30 cellular contexts compared by ENCODE assay signal in the genomic region with DNA sequence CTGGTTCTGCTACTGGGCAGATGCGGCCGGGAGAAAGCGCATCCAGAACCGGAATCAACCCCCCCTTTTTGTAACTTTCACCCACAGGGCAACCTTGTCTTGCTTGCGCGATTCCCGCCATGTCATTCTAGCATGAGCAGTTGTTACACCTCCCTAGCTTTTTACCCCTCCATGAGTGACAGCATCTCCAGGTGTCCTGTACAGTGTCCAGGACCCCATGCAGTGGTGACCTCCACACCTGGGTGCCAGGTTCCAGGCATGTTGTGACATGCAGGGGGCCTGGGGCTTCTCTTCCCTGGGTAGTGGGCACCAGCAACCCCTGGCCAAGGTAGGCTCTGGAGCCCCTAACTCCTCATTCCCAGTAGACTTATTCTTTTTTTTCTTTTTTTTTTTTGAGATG. TPM values are rescaled to one million over a fixed set of nuclear protein-coding genes. Genes with fewer than 3 reads are reported as not detected.
DNase-seq lines count a peak whose midpoint lies in the region; ATAC-seq, FAIRE-seq and TF ChIP-seq lines count a peak whose summit lies in the region.
"Had no signal": no experiment of that assay in that cellular context is flagged by ENCODE, and none has a peak within 500 bp of the region (broad histone marks: within the 10 kb centered on the region; RNA-seq: fewer than 3 reads in every experiment).

No MANE protein-coding gene starts in this region.

- in situ Hi-C loops in GM12878 (cut with MboI) = loop anchor here (5.0 kb wide), 1 partner anchor 421 kb away; no protein-coding TSS in a partner anchor

- no peak for FAIRE-seq in GM12878 (lab: Jason Lieb, UNC)
- FAIRE-seq: colon had no signal

- no peak for TF ChIP-seq RAD21 in GM12878 (IDR thresholded peaks at IDR 0.05; ENCODE audit: insufficient read depth, low read depth, low read length)

- no peak overlapping the region for H3K9ac ChIP-seq in GM12878 (ENCODE audit: control insufficient read depth, insufficient read depth, low read length)

- TSS peak; percentile 13 for BruUV-seq in GM12878 (replicated peaks; lab: Mats Ljungman, UMichigan)

- no peaks in the 10 kb centered on the region; the same call in 1 of the 2 replicates for H4K20me1 ChIP-seq in GM12878 (ENCODE audit: control insufficient read depth, insufficient read depth)

- H3K27ac Mint-ChIP-seq in nephron progenitor cell = peak overlapping the region; percentile 39
- no peak overlapping the region for H3K27ac Mint-ChIP-seq in CD4-positive, alpha-beta T cell
- H3K27ac Mint-ChIP-seq: activated naive CD8-positive, alpha-beta T cell treated with anti-CD3 and anti-CD28 coated beads for 36 hours; B cell; GM23338 had no signal

- H3K36me3 ChIP-seq in GM12878 (ENCODE audit: control insufficient read depth in 2 of 2, insufficient read depth in 2 of 2, low read length in 1 of 2) (peaks cover 4 to 12% of the 10 kb centered on the region in 2 experiments; a peak in 3 of 4 replicates), esophagus squamous epithelium (peaks cover 0 to 35% (median 0%) of the 10 kb centered on the region in 3 donors)
- H3K36me3 ChIP-seq: breast epithelium, prostate gland, right lobe of liver, transverse colon had no signal

- ATAC-seq in GM12878 (no peak), HG03442 (IDR thresholded peaks at IDR 0.05; ENCODE audit: unreplicated experiment) (no peak)
- no peak for ATAC-seq in CD4-positive, alpha-beta T cell (ENCODE audit: poor library complexity)

- H3K27ac ChIP-seq in GM12878 (ENCODE audit: control insufficient read depth, insufficient read depth) (no peak overlapping the region), esophagus squamous epithelium (no peak overlapping the region)
- H3K27ac ChIP-seq in CD4-positive, alpha-beta T cell (ENCODE audit: low read depth, low read length) = no peak overlapping the region
- H3K27ac ChIP-seq: breast epithelium, prostate gland, right lobe of liver, transverse colon had no signal

- H3K27me3 ChIP-seq in GM12878 (replicated peaks in 1 of 2; ENCODE audit: control insufficient read depth in 2 of 2, insufficient read depth in 2 of 2, low read length in 1 of 2) = no peaks in the 10 kb centered on the region
- H3K27me3 ChIP-seq in esophagus squamous epithelium = no peaks in the 10 kb centered on the region
- H3K27me3 ChIP-seq in CD4-positive, alpha-beta T cell (ENCODE audit: control insufficient read depth, insufficient read depth, low read length) = no peaks in the 10 kb centered on the region
- H3K27me3 ChIP-seq: breast epithelium, right lobe of liver, transverse colon had no signal

- TF ChIP-seq POLR2A in GM12878 (IDR thresholded peaks at IDR 0.05; ENCODE audit: low read depth, low read length) = no peak
- no peak for TF ChIP-seq POLR2A in esophagus squamous epithelium (IDR thresholded peaks at IDR 0.05)

- H3K4me2 ChIP-seq in GM12878 (ENCODE audit: control insufficient read depth, insufficient read depth) = no peak overlapping the region
- H3K4me2 ChIP-seq: GM23338 had no signal

- RAD21 ChIA-PET in GM12878 (lab: Charles Lee; ENCODE audit: unreplicated experiment) = interaction anchor here (0.6 to 5.9 kb wide), 8 partner anchors 42 to 419 kb away, joined by 3 to 66 read pairs (median 7); no protein-coding TSS in a partner anchor

- CTCF ChIA-PET in GM12878 (lab: Yijun Ruan, JAX) = interaction anchor here (0.6 to 7.7 kb wide), 17 partner anchors 9 to 792 kb away, joined by 3 to 124 read pairs (median 5); partner anchors contain the start of genes CENPO and PTRHD1
- CTCF ChIA-PET in CD4-positive, alpha-beta T cell (lab: Charles Lee) = interaction anchor here (0.6 to 5.3 kb wide), 4 partner anchors 118 to 437 kb away, joined by 3 to 83 read pairs (median 7); no protein-coding TSS in a partner anchor

- H3K4me3 Mint-ChIP-seq in nephron progenitor cell = no peak overlapping the region
- no peak overlapping the region for H3K4me3 Mint-ChIP-seq in CD4-positive, alpha-beta T cell
- H3K4me3 Mint-ChIP-seq: activated naive CD8-positive, alpha-beta T cell treated with anti-CD3 and anti-CD28 coated beads for 36 hours; B cell; CD8-positive, alpha-beta memory T cell; GM23338; memory B cell had no signal

- H3K27me3 Mint-ChIP-seq in nephron progenitor cell (ENCODE audit: low read depth, poor library complexity) = peaks cover 3% of the 10 kb centered on the region
- no peaks in the 10 kb centered on the region for H3K27me3 Mint-ChIP-seq in CD4-positive, alpha-beta T cell
- H3K27me3 Mint-ChIP-seq: activated naive CD8-positive, alpha-beta T cell treated with anti-CD3 and anti-CD28 coated beads for 36 hours; B cell; CD8-positive, alpha-beta memory T cell; memory B cell had no signal

- SMC1A ChIA-PET in GM12878 (lab: Charles Lee; ENCODE audit: uncharacterized antibody, unreplicated experiment) = interaction anchor here (1.2 to 5.4 kb wide), 6 partner anchors 49 to 419 kb away, joined by 3 to 55 read pairs (median 12); no protein-coding TSS in a partner anchor

- H2AFZ ChIP-seq in GM12878 (ENCODE audit: control insufficient read depth, low read depth, low read length) = no peak overlapping the region
- H2AFZ ChIP-seq: GM23338 had no signal

- 98% methylated on average over 7 of the region's 7 CpGs for WGBS in GM12878 (ENCODE audit: insufficient coverage, insufficient replicate concordance, low lambda C conversion rate, missing lambda C conversion rate)
- 87 to 92% methylated on average over 7 of the region's 7 CpGs for WGBS in esophagus squamous epithelium, 2 donors

- no peaks in the 10 kb centered on the region for H3K9me3 ChIP-seq in GM12878 (replicated peaks; ENCODE audit: control insufficient read depth, insufficient read depth, low read length)
- no peaks in the 10 kb centered on the region for H3K9me3 ChIP-seq in esophagus squamous epithelium
- no peaks in the 10 kb centered on the region for H3K9me3 ChIP-seq in CD4-positive, alpha-beta T cell (ENCODE audit: control insufficient read depth, low read length)
- H3K9me3 ChIP-seq: breast epithelium, prostate gland, right lobe of liver, transverse colon had no signal

- DNase-seq in 8988T = peak; percentile 7
- DNase-seq in GM20000 (ENCODE audit: low spot score) = peak; percentile 13
- no peak for DNase-seq in GM12878 (ENCODE audit: low read depth, low spot score)
- no peak for DNase-seq in nephron progenitor cell
- no peak for DNase-seq in esophagus squamous epithelium (lab: John Stamatoyannopoulos, UW)
- no peak for DNase-seq in CD4-positive, alpha-beta T cell
- DNase-seq in EL = no peak
- DNase-seq: ACHN; activated CD4-positive, alpha-beta T cell treated with anti-CD3 and anti-CD28 coated beads for 1 hour; activated CD8-positive, alpha-beta memory T cell treated with anti-CD3 and anti-CD28 coated beads for 24 hours; activated effector memory CD4-positive, alpha-beta T cell treated with anti-CD3 and anti-CD28 coated beads, Interleukin-2, amount 50 U/mL, for 16 hours; activated naive CD8-positive, alpha-beta T cell treated with anti-CD3 and anti-CD28 coated beads for 36 hours; CD8-positive, alpha-beta memory T cell; DMS 273 treated with DMSO at 0.1 percent for 48 hours; effector memory CD4-positive, alpha-beta T cell; Karpas-422; NCI-H2029; NCI-H526; NK-92 treated with Interleukin-12 subunit alpha and Interleukin-12 subunit beta, amount 100 ng/mL, for 24 hours; PC-3; stimulated activated CD4-positive, alpha-beta T cell treated with anti-CD3 and anti-CD28 coated beads, Interleukin-4, amount 100 ng/mL, for 4 hours; transverse colon had no signal

- intact Hi-C loops in GM12878 (cut with micrococcal nuclease; ENCODE audit: unreplicated experiment) (loop anchor here (10.0 kb wide), 1 partner anchor 306 kb away; no protein-coding TSS in a partner anchor), esophagus squamous epithelium (cut with DNase I) (loop anchor here (5.0 kb wide), 1 partner anchor 421 kb away; no protein-coding TSS in a partner anchor)
- intact Hi-C loops in CD4-positive, alpha-beta T cell (cut with DNase I, micrococcal nuclease) = loop anchor here in 1 of 2 experiments (10.0 kb wide), 1 partner anchor 234 kb away; no protein-coding TSS in a partner anchor

- H3K79me2 ChIP-seq in GM12878 (ENCODE audit: control insufficient read depth, insufficient read depth, low read length) = no peaks in the 10 kb centered on the region

- no peak overlapping the region for H3K4me3 ChIP-seq in GM12878
- no peak overlapping the region for H3K4me3 ChIP-seq in esophagus squamous epithelium
- H3K4me3 ChIP-seq: breast epithelium, GM23338, prostate gland, right lobe of liver, transverse colon had no signal

- TF ChIP-seq CTCF in GM20000 (IDR thresholded peaks at IDR 0.05; ENCODE audit: extremely low read depth, missing control alignments) (no peak), GM12878 (IDR thresholded peaks at IDR 0.05 in 2 of 3, conservative IDR thresholded peaks at IDR 0.05 in 1 of 3; ENCODE audit: control insufficient read depth in 2 of 3, extremely low read depth in 1 of 3, insufficient read depth in 1 of 3, low read depth in 3 of 3, low read length in 3 of 3) (no peak), nephron progenitor cell (IDR thresholded peaks at IDR 0.05) (no peak), esophagus squamous epithelium (IDR thresholded peaks at IDR 0.05) (no peak)
- TF ChIP-seq CTCF in CD4-positive, alpha-beta T cell (IDR thresholded peaks at IDR 0.05) = no peak

- H3K36me3 Mint-ChIP-seq in nephron progenitor cell (ENCODE audit: low read depth) = peaks cover 30% of the 10 kb centered on the region
- H3K36me3 Mint-ChIP-seq in CD4-positive, alpha-beta T cell (ENCODE audit: low read depth) = peaks cover 4% of the 10 kb centered on the region

- no peaks in the 10 kb centered on the region for H3K9me3 Mint-ChIP-seq in nephron progenitor cell
- no peaks in the 10 kb centered on the region for H3K9me3 Mint-ChIP-seq in CD4-positive, alpha-beta T cell
- H3K9me3 Mint-ChIP-seq: activated naive CD8-positive, alpha-beta T cell treated with anti-CD3 and anti-CD28 coated beads for 36 hours; CD8-positive, alpha-beta memory T cell; GM23338; memory B cell had no signal

- H3K4me1 Mint-ChIP-seq in nephron progenitor cell = peaks cover 36% of the 10 kb centered on the region
- H3K4me1 Mint-ChIP-seq in CD4-positive, alpha-beta T cell (ENCODE audit: low read depth) = peaks cover 22% of the 10 kb centered on the region
- H3K4me1 Mint-ChIP-seq: B cell had no signal

- H3K4me1 ChIP-seq in GM12878 (ENCODE audit: control insufficient read depth, insufficient read depth, low read length) (no peaks in the 10 kb centered on the region; the same call in 1 of the 2 replicates), esophagus squamous epithelium (peaks cover 0 to 17% (median 8%) of the 10 kb centered on the region in 3 donors)
- H3K4me1 ChIP-seq: breast epithelium, prostate gland had no signal

- POLR2A ChIA-PET in GM12878 (lab: Charles Lee) = interaction anchor here (0.6 to 0.7 kb wide), 2 partner anchors 138 to 406 kb away, joined by 4 read pairs; no protein-coding TSS in a partner anchor
- POLR2A ChIA-PET in CD4-positive, alpha-beta T cell (lab: Charles Lee) = interaction anchor here (2.2 to 3.1 kb wide), 2 partner anchors 35 to 419 kb away, joined by 6 to 18 read pairs; partner anchors contain the start of genes CENPO and PTRHD1

- TF ChIP-seq EP300 in GM12878 (IDR thresholded peaks at IDR 0.05; ENCODE audit: borderline replicate concordance in 1 of 2, control insufficient read depth in 1 of 2, low read depth in 2 of 2, low read length in 2 of 2) = no peak

RNA-seq across cellular contexts. Expression of gene CENPO, which starts 35.4 kb away (rescaled TPM):
- total RNA-seq in GM12878 (2013; cell fraction: nucleolus; rRNA removed) = 46.1 and 46.2 TPM in 2 replicates
- total RNA-seq in GM12878 (2014; rRNA removed) (28.2 and 31.7 TPM in 2 replicates), GM12878 (2014; rRNA removed; fragmentation: Illumina TruSeq; extraction: Trizol) (22.1 and 22.2 TPM in 2 replicates), GM12878 (2021) (25.5 and 31.1 TPM in 2 replicates), esophagus squamous epithelium (10 to 100 TPM in 1 of 4 donors, 1 to 10 TPM in 3; 3.5 to 12.2 (median 6.4) TPM)
- polyA plus RNA-seq in GM12878 (2011; ENCODE audit: low read depth) = 15.8 TPM
- polyA plus RNA-seq in GM12878 (2011; rRNA removed) (34.4 and 37.0 TPM in 2 replicates), GM12878 (2014; fragmentation: Illumina TruSeq; extraction: Trizol) (32.3 and 37.6 TPM in 2 replicates), GM12878 (2014; fragmentation: Nextera tagmentation; extraction: Ambion mirVana) (10 to 100 TPM; 18.7 to 23.1 TPM), GM12878 (2014; rRNA removed) (26.9 and 35.1 TPM in 2 replicates), GM12878 (2016; fragmentation: Nextera tagmentation; extraction: Ambion mirVana) (10 to 100 TPM; 32.0 to 34.7 TPM)
- 23.8 and 29.6 TPM in 2 replicates for polyA plus RNA-seq in GM12878 (2011; cell fraction: cytosol; rRNA removed)
- polyA plus RNA-seq in GM12878 (2011; cell fraction: nucleus; rRNA removed) = 61.0 and 61.3 TPM in 2 replicates
- polyA plus RNA-seq in GM12878 (2012) = 18.2 and 20.6 TPM in 2 replicates
- polyA minus RNA-seq in GM12878 (2011; rRNA and poly(A)+ RNA removed) = 37.5 and 37.6 TPM in 2 replicates
- polyA minus RNA-seq in GM12878 (2011; cell fraction: cytosol; rRNA and poly(A)+ RNA removed) = 9.1 and 16.5 TPM in 2 replicates
- polyA minus RNA-seq in GM12878 (2011; cell fraction: nucleus; rRNA and poly(A)+ RNA removed) = 26.1 and 41.1 TPM in 2 replicates
- 1 to 10 TPM; 3.4 to 3.5 TPM for total RNA-seq in CD4-positive, alpha-beta T cell

RNA-seq across cellular contexts. Expression of gene PTRHD1, which starts 35.5 kb away (rescaled TPM):
- 3.0 and 3.3 TPM in 2 replicates for total RNA-seq in GM12878 (2013; cell fraction: nucleolus; rRNA removed)
- total RNA-seq in GM12878 (2014; rRNA removed) (41.3 and 46.1 TPM in 2 replicates), GM12878 (2014; rRNA removed; fragmentation: Illumina TruSeq; extraction: Trizol) (28.1 and 30.4 TPM in 2 replicates), GM12878 (2021) (36.6 and 39.0 TPM in 2 replicates), esophagus squamous epithelium (10 to 100 TPM; 22.6 to 41.8 (median 25.8) TPM)
- 45.7 TPM for polyA plus RNA-seq in GM12878 (2011; ENCODE audit: low read depth)
- polyA plus RNA-seq in GM12878 (2011; rRNA removed) (59.3 and 62.3 TPM in 2 replicates), GM12878 (2014; fragmentation: Illumina TruSeq; extraction: Trizol) (8.2 and 15.9 TPM in 2 replicates), GM12878 (2014; fragmentation: Nextera tagmentation; extraction: Ambion mirVana) (10 to 100 TPM; 30.6 to 43.9 TPM), GM12878 (2014; rRNA removed) (54.6 and 64.2 TPM in 2 replicates), GM12878 (2016; fragmentation: Nextera tagmentation; extraction: Ambion mirVana) (10 to 100 TPM; 50.0 to 52.2 TPM)
- 62.4 and 64.8 TPM in 2 replicates for polyA plus RNA-seq in GM12878 (2011; cell fraction: cytosol; rRNA removed)
- polyA plus RNA-seq in GM12878 (2011; cell fraction: nucleus; rRNA removed) = 21.7 and 25.7 TPM in 2 replicates
- 59.1 and 91.0 TPM in 2 replicates for polyA plus RNA-seq in GM12878 (2012)
- polyA minus RNA-seq in GM12878 (2011; rRNA and poly(A)+ RNA removed) = 14.5 and 15.7 TPM in 2 replicates
- polyA minus RNA-seq in GM12878 (2011; cell fraction: cytosol; rRNA and poly(A)+ RNA removed) = 8.3 and 9.9 TPM in 2 replicates
- 3.7 and 7.2 TPM in 2 replicates for polyA minus RNA-seq in GM12878 (2011; cell fraction: nucleus; rRNA and poly(A)+ RNA removed)
- total RNA-seq in CD4-positive, alpha-beta T cell = 10 to 100 TPM; 15.3 to 15.7 TPM

Comparison
In these comparisons a context has a peak if more than half of its experiments do, and no peak if none do; other contexts are left out.
1. DNase-seq: peak in 8988T (single experiment) and GM20000 (single experiment); none in GM12878 (single experiment), nephron progenitor cell (single experiment), esophagus squamous epithelium (single experiment), CD4-positive, alpha-beta T cell (0 of 10) and EL (single experiment).